8 cellular contexts compared by ENCODE assay signal in the genomic region with DNA sequence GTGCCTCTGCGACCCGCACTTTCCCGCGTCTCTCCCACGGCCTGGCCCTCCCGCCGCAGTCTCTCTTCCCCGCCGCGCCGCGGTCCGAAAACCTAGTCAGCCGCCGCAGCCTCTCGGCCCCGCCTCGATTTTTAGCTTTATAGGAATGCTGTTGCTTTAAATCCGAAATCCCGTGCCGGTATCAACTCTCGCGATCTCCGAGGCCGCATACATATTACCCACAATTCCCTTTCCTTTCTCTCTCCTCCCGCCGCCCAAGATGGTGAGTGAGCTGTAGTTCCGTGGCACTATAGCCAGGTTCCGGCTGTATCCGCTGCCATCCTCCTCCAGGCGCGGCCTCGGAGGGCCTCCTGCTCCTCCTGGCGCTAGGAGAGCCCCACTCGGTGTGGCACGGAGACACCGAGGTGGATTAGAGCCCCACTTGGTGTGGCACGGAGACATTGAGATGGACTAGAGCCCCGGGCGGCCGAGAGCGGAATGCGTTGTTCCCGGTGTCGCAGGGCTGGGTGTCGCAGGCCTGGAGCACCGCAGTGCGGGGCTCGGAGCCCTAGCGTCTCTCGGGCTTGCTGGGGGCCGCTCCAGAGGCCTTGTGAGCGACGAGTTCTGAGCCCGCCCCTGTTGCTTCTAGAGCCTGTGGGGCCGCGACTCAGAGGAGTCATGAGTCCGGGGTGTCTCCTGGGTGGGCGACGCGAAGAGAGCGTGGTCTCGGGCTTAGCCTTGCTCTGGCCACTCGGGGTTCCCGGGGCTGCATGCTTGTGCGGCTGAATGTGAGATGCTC. TPM values are rescaled to one million over a fixed set of nuclear protein-coding genes. Genes with fewer than 3 reads are reported as not detected.
DNase-seq lines count a peak whose midpoint lies in the region; ATAC-seq and TF ChIP-seq lines count a peak whose summit lies in the region.

TSS of gene MED22 (minus strand) at position 147 of the 778 bp plus-strand sequence. CDS start 1,469 bp downstream, outside the sequence.
TSS of gene RPL7A (plus strand) at position 234 of the 778 bp plus-strand sequence. CDS start at position 260, 26 bp downstream.

- H3K27me3 Mint-ChIP-seq in activated T-cell treated with anti-CD3 and anti-CD28 coated beads, Interleukin-2, amount 50 U/mL, for 4 hours (ENCODE audit: low read depth): no peaks in the 10 kb centered on the region

- peak within 1 kb of the TSS; percentile 90 for H3K4me2 ChIP-seq in KMS-11

- H4K20me1 ChIP-seq in KMS-11 (ENCODE audit: insufficient read depth): peaks cover 7% of the 10 kb centered on the region; the same call in 1 of the 2 replicates

- H3K4me1 ChIP-seq in KMS-11 (ENCODE audit: low read depth, poor library complexity, severe bottlenecking) (peaks cover 22% of the 10 kb centered on the region), Panc1 (ENCODE audit: control insufficient read depth, insufficient read depth, low read length) (peaks cover 19% of the 10 kb centered on the region), muscle layer of duodenum (ENCODE audit: control insufficient read depth in 1 of 2, insufficient read depth in 2 of 2, low read length in 2 of 2) (peaks cover 13 to 26% of the 10 kb centered on the region in 2 donors)

- peak; percentile 71 for ATAC-seq in GM21576 (IDR thresholded peaks at IDR 0.05; ENCODE audit: unreplicated experiment)
- peak; percentile 87 for ATAC-seq in Panc1
- ATAC-seq in activated T-cell treated with anti-CD3 and anti-CD28 coated beads, Interleukin-2, amount 50 U/mL, for 4 hours: peak; percentile 78
- ATAC-seq in esophagus mucosa: peak; percentile 84

- intact Hi-C loops in Panc1 (cut with micrococcal nuclease; ENCODE audit: unreplicated experiment): no loop called here

- TF ChIP-seq CTCF in KMS-11 (conservative IDR thresholded peaks at IDR 0.05; ENCODE audit: low read depth, low read length): no peak
- TF ChIP-seq CTCF in Panc1 (IDR thresholded peaks at IDR 0.05): no peak

- in situ Hi-C loops in Panc1 (cut with HindIII; ENCODE audit: low pct_unique_long_range_greater_than_20kb, low sequenced_read_pairs): no loop called here

- H3K9me3 Mint-ChIP-seq in activated T-cell treated with anti-CD3 and anti-CD28 coated beads, Interleukin-2, amount 50 U/mL, for 4 hours: no peaks in the 10 kb centered on the region

- H3K36me3 ChIP-seq in KMS-11 (ENCODE audit: insufficient read depth) (peaks cover 29% of the 10 kb centered on the region), Panc1 (ENCODE audit: control insufficient read depth, insufficient read depth, low read length) (peaks cover 23% of the 10 kb centered on the region), muscle layer of duodenum (ENCODE audit: control insufficient read depth in 1 of 2, insufficient read depth in 2 of 2, low read length in 2 of 2) (peaks cover 57 to 64% of the 10 kb centered on the region in 2 donors)

- DNase-seq in DMS 273 (lab: John Stamatoyannopoulos, UW; ENCODE audit: unreplicated experiment): peak; percentile 97
- DNase-seq in Panc1 (ENCODE audit: low read depth, low spot score): peak; percentile 81
- DNase-seq in activated T-cell treated with anti-CD3 and anti-CD28 coated beads, Interleukin-2, amount 50 U/mL, for 4 hours: peak; percentile 89
- peak; percentile 83 for DNase-seq in stimulated activated CD8-positive, alpha-beta memory T cell treated with anti-CD3 and anti-CD28 coated beads, Interleukin-7, amount 100 ng/mL, for 24 hours (ENCODE audit: low read depth)

- no TSS peak for BruUV-seq in Panc1 (replicated peaks; lab: Mats Ljungman, UMichigan)

- CTCF ChIA-PET in Panc1 (lab: Charles Lee): no interaction called here

- H3K36me3 Mint-ChIP-seq in activated T-cell treated with anti-CD3 and anti-CD28 coated beads, Interleukin-2, amount 50 U/mL, for 4 hours (ENCODE audit: insufficient read depth): peaks cover 49% of the 10 kb centered on the region

- POLR2A ChIA-PET in Panc1 (lab: Charles Lee): interaction anchor here (0.5 to 1.0 kb wide), 4 partner anchors 110 to 215 kb away, joined by 3 to 8 read pairs (median 4); partner anchors contain the start of gene CACFD1

- H3K27ac ChIP-seq in KMS-11 (peak within 1 kb of the TSS; percentile 98), Panc1 (ENCODE audit: low read length) (peak within 1 kb of the TSS; percentile 94), muscle layer of duodenum (ENCODE audit: low read length) (peak within 1 kb of the TSS; percentile 43)

- H2AFZ ChIP-seq in KMS-11 (ENCODE audit: low read depth): peak within 1 kb of the TSS; percentile 27; the same call in 1 of the 2 replicates

- no peaks in the 10 kb centered on the region for H3K27me3 ChIP-seq in KMS-11 (ENCODE audit: insufficient read depth, low read depth)
- H3K27me3 ChIP-seq in Panc1 (ENCODE audit: control insufficient read depth, insufficient read depth, low read length): no peaks in the 10 kb centered on the region
- no peaks in the 10 kb centered on the region for H3K27me3 ChIP-seq in muscle layer of duodenum (ENCODE audit: low read depth, low read length)

- H3K9me3 ChIP-seq in Panc1 (ENCODE audit: control insufficient read depth, insufficient read depth, low read depth, low read length) (no peaks in the 10 kb centered on the region), muscle layer of duodenum (ENCODE audit: control insufficient read depth in 1 of 2, low read length in 2 of 2) (no peaks in the 10 kb centered on the region)

- peak within 1 kb of the TSS; percentile 99 for H3K4me3 Mint-ChIP-seq in activated T-cell treated with anti-CD3 and anti-CD28 coated beads, Interleukin-2, amount 50 U/mL, for 4 hours

- H3K4me3 ChIP-seq in KMS-11 (IDR thresholded peaks at IDR 0.05; ENCODE audit: insufficient read depth, low read depth, low read length) (no peak within 1 kb of the TSS), Panc1 (ENCODE audit: low read depth in 2 of 2, low read length in 2 of 2) (peak within 1 kb of the TSS; percentile 74 to 97), muscle layer of duodenum (ENCODE audit: low read depth in 1 of 2, low read length in 2 of 2) (peak within 1 kb of the TSS; percentile 87 to 89)

- peaks cover 38% of the 10 kb centered on the region for H3K4me1 Mint-ChIP-seq in activated T-cell treated with anti-CD3 and anti-CD28 coated beads, Interleukin-2, amount 50 U/mL, for 4 hours (ENCODE audit: low read depth)

- H3K9ac ChIP-seq in KMS-11: peak within 1 kb of the TSS; percentile 100

- H3K79me2 ChIP-seq in KMS-11 (ENCODE audit: insufficient read depth, low read depth): peaks cover 38% of the 10 kb centered on the region

RNA-seq across cellular contexts. Expression of gene MED22, which starts in this region (rescaled TPM):
- total RNA-seq in Panc1 (2021; ENCODE audit: unreplicated experiment) (26.2 TPM), esophagus mucosa (10.8 TPM)
- polyA plus RNA-seq in Panc1 (2012; ENCODE audit: insufficient read length): 30.2 TPM
- total RNA-seq in activated T-cell treated with anti-CD3 and anti-CD28 coated beads, Interleukin-2, amount 50 U/mL, for 4 hours: 10 to 100 TPM; 52.8 to 58.6 (median 55.3) TPM

RNA-seq across cellular contexts. Expression of gene RPL7A, which starts in this region (rescaled TPM):
- 1,104 TPM for total RNA-seq in Panc1 (2021; ENCODE audit: unreplicated experiment)
- 1,300 TPM for polyA plus RNA-seq in Panc1 (2012; ENCODE audit: insufficient read length)
- 1,000 to 10,000 TPM; 3,573 to 3,630 (median 3,625) TPM for total RNA-seq in activated T-cell treated with anti-CD3 and anti-CD28 coated beads, Interleukin-2, amount 50 U/mL, for 4 hours
- 2,377 TPM for total RNA-seq in esophagus mucosa

Comparison
In these comparisons a context has a peak if more than half of its experiments do, and no peak if none do; other contexts are left out.
1. H3K27ac ChIP-seq: peak in every context shown above with its lines; median percentile 98 in KMS-11; 94 in Panc1; 43 in muscle layer of duodenum.